1 cellular context compared by ENCODE assay signal in genomic region chr1:183471748-183472487, GRCh38.
TF ChIP-seq lines count a peak whose summit lies in the region.

No MANE protein-coding gene starts in this region.

TF ChIP-seq in GM12878, 131 proteins besides CTCF, POLR2A, EP300 and RAD21 (continued from another document):
- TF ChIP-seq, protein P1, sequence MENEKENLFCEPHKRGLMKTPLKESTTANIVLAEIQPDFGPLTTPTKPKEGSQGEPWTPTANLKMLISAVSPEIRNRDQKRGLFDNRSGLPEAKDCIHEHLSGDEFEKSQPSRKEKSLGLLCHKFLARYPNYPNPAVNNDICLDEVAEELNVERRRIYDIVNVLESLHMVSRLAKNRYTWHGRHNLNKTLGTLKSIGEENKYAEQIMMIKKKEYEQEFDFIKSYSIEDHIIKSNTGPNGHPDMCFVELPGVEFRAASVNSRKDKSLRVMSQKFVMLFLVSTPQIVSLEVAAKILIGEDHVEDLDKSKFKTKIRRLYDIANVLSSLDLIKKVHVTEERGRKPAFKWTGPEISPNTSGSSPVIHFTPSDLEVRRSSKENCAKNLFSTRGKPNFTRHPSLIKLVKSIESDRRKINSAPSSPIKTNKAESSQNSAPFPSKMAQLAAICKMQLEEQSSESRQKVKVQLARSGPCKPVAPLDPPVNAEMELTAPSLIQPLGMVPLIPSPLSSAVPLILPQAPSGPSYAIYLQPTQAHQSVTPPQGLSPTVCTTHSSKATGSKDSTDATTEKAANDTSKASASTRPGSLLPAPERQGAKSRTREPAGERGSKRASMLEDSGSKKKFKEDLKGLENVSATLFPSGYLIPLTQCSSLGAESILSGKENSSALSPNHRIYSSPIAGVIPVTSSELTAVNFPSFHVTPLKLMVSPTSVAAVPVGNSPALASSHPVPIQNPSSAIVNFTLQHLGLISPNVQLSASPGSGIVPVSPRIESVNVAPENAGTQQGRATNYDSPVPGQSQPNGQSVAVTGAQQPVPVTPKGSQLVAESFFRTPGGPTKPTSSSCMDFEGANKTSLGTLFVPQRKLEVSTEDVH (IDR thresholded peaks at IDR 0.05; ENCODE audit: low read depth, partially characterized antibody) = peak; percentile 98
